ENCODE assay signal across 11 cellular contexts in the genomic region with DNA sequence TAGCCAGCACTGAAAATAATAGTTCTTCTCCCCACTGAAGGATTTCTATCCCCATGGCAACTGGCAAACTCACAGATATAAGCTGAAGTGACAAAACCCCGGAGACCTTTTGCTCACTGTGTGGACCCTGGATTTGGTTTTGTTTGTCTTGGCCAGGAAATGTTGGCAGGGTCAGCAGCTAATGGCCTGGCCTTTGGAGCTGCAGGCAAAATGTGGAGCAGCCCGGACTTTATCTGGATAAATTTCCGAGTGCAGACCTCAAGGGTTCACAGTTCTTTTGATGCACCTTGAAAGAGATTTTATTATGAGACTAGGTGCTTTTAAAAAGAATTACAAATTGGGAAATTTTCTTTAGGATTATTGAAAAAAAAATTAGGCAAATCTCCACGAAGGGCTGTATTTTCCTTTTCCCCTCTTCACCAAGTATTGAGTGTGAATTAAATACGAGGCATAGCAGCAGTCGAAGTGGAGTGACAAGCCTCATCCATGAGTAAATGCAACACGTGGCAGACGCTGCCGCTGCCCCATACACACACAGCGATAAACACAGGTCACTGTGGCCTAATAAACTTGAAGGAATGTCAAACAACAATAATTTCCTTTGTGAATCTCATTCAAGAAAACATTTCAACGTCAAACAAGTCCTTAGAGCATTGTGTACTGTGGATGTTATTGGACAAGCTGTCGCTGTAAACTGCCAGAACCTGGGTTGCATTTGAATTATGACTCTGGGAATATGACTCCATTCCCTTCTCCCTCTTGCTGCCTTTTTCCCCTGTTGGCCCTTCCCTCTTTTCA. TPM values are rescaled to one million over a fixed set of nuclear protein-coding genes. Genes with fewer than 3 reads are reported as not detected.
DNase-seq lines count a peak whose midpoint lies in the region; ATAC-seq and TF ChIP-seq lines count a peak whose summit lies in the region.
"Had no signal": no experiment of that assay in that cellular context is flagged by ENCODE, and none has a peak within 500 bp of the region (broad histone marks: within the 10 kb centered on the region; RNA-seq: fewer than 3 reads in every experiment).

No MANE protein-coding gene starts in this region.

- H3K4me3 ChIP-seq in HEK293 (ENCODE audit: low read depth, low read length): no peak overlapping the region
- H3K4me3 ChIP-seq in heart left ventricle: no peak overlapping the region

- TF ChIP-seq POLR2A in heart left ventricle (IDR thresholded peaks at IDR 0.05): no peak

- H3K4me1 ChIP-seq in HEK293 (ENCODE audit: control insufficient read depth, insufficient read depth, low read length): peaks cover 17% of the 10 kb centered on the region
- H3K4me1 ChIP-seq in heart left ventricle: peaks cover 0 to 63% (median 34%) of the 10 kb centered on the region in 12 donors

- DNase-seq in SK-MEL-5 (ENCODE audit: low read depth, low spot score): peak; percentile 91
- peak in 4 of 5 donors; percentile 62 to 80 (median 72) for DNase-seq in heart left ventricle
- DNase-seq in sciatic nerve (ENCODE audit: low spot score): no peak
- DNase-seq in caudate nucleus (lab: John Stamatoyannopoulos, UW): no peak
- no peak for DNase-seq in GM10266 (ENCODE audit: extremely low spot score)
- DNase-seq in NK-92 (lab: John Stamatoyannopoulos, UW; ENCODE audit: unreplicated experiment): no peak
- DNase-seq in NCI-H2081 (lab: John Stamatoyannopoulos, UW): no peak
- DNase-seq: activated CD8-positive, alpha-beta T cell treated with anti-CD3 and anti-CD28 coated beads for 36 hours; NCI-H1417 treated with DMSO at 0.1 percent for 48 hours; stimulated activated CD4-positive, alpha-beta T cell treated with anti-CD3 and anti-CD28 coated beads, Interleukin-4, amount 100 ng/mL, for 24 hours had no signal

- no peaks in the 10 kb centered on the region for H3K36me3 ChIP-seq in HEK293 (ENCODE audit: control insufficient read depth in 2 of 2, insufficient read depth in 1 of 2, low read length in 2 of 2)
- H3K36me3 ChIP-seq in heart left ventricle: no peaks in the 10 kb centered on the region

- ATAC-seq in heart left ventricle (peak; percentile 67 to 80 (median 76)), sciatic nerve (peak; percentile 85)
- ATAC-seq: activated CD8-positive, alpha-beta T cell treated with anti-CD3 and anti-CD28 coated beads for 36 hours had no signal

- in situ Hi-C loops in SK-MEL-5 (cut with HindIII; ENCODE audit: low pct_unique_long_range_greater_than_20kb, low sequenced_read_pairs): no loop called here

- CTCF ChIA-PET in HEK293 (lab: Yijun Ruan, JAX): interaction anchor here (0.7 to 2.9 kb wide), 7 partner anchors 9 to 297 kb away, joined by 3 to 29 read pairs (median 6); no protein-coding TSS in a partner anchor

- WGBS in heart left ventricle, 4 donors: 43 to 57% (median 44%) methylated on average over 12 of the region's 12 CpGs

- TF ChIP-seq CTCF in HEK293 (tag by site-specific recombination; IDR thresholded peaks at IDR 0.05) (no peak), heart left ventricle (IDR thresholded peaks at IDR 0.05) (no peak), GM10266 (IDR thresholded peaks at IDR 0.05; ENCODE audit: control insufficient read depth, insufficient read depth, low read depth, missing control alignments) (no peak)

- POLR2A ChIA-PET in HEK293 (lab: Yijun Ruan, JAX): no interaction called here

- no peaks in the 10 kb centered on the region for H3K27me3 ChIP-seq in heart left ventricle

- H3K9me3 ChIP-seq in HEK293 (ENCODE audit: control insufficient read depth, insufficient read depth, low read depth, low read length): no peaks in the 10 kb centered on the region
- H3K9me3 ChIP-seq in heart left ventricle: peaks cover 0 to 4% (median under 1%) of the 10 kb centered on the region in 12 donors

- H3K27ac ChIP-seq in HEK293 (ENCODE audit: extremely low read depth, low read depth, low read length) (no peak overlapping the region), heart left ventricle (peak overlapping the region in 8 of 12 donors; percentile 21 to 67 (median 43)), caudate nucleus (ENCODE audit: low read depth, low read length) (no peak overlapping the region)

- intact Hi-C loops in heart left ventricle (cut with DNase I) (no loop called here), sciatic nerve (cut with DNase I) (loop anchor here (1.0 kb wide), 1 partner anchor 27 kb away; no protein-coding TSS in a partner anchor)

TF ChIP-seq in HEK293, 187 proteins besides CTCF, POLR2A, EP300 and RAD21 (continues in another document):
- TF ChIP-seq, protein P1, sequence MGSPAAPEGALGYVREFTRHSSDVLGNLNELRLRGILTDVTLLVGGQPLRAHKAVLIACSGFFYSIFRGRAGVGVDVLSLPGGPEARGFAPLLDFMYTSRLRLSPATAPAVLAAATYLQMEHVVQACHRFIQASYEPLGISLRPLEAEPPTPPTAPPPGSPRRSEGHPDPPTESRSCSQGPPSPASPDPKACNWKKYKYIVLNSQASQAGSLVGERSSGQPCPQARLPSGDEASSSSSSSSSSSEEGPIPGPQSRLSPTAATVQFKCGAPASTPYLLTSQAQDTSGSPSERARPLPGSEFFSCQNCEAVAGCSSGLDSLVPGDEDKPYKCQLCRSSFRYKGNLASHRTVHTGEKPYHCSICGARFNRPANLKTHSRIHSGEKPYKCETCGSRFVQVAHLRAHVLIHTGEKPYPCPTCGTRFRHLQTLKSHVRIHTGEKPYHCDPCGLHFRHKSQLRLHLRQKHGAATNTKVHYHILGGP (tag by site-specific recombination; IDR thresholded peaks at IDR 0.05): peak; percentile 62
- TF ChIP-seq ZNF600 (tag by site-specific recombination; IDR thresholded peaks at IDR 0.05) (0 out of 2 replicates have a peak, but pooled peaks have one; percentile 55), ZFP69B (tag by site-specific recombination; IDR thresholded peaks at IDR 0.05) (0 out of 2 replicates have a peak, but pooled peaks have one; percentile 52), ZNF555 (tag by site-specific recombination; conservative IDR thresholded peaks at IDR 0.05) (no peak), ZNF10 (tag by site-specific recombination; IDR thresholded peaks at IDR 0.05) (peak; percentile 80; the same call in 1 of the 2 replicates), ZNF366 (tag by site-specific recombination; conservative IDR thresholded peaks at IDR 0.05) (peak; percentile 49), SCRT1 (tag by site-specific recombination; IDR thresholded peaks at IDR 0.05; ENCODE audit: borderline replicate concordance) (peak; percentile 98), ZNF280D (tag by site-specific recombination; IDR thresholded peaks at IDR 0.05) (no peak), ZNF23 (tag by site-specific recombination; IDR thresholded peaks at IDR 0.05; ENCODE audit: borderline replicate concordance) (no peak), ZNF266 (tag by site-specific recombination; IDR thresholded peaks at IDR 0.05; ENCODE audit: low read depth) (no peak), ZNF335 (tag by site-specific recombination; conservative IDR thresholded peaks at IDR 0.05) (peak; percentile 53; the same call in 1 of the 2 replicates), ZBTB6 (tag by site-specific recombination; IDR thresholded peaks at IDR 0.05) (no peak)
- TF ChIP-seq, protein P2, sequence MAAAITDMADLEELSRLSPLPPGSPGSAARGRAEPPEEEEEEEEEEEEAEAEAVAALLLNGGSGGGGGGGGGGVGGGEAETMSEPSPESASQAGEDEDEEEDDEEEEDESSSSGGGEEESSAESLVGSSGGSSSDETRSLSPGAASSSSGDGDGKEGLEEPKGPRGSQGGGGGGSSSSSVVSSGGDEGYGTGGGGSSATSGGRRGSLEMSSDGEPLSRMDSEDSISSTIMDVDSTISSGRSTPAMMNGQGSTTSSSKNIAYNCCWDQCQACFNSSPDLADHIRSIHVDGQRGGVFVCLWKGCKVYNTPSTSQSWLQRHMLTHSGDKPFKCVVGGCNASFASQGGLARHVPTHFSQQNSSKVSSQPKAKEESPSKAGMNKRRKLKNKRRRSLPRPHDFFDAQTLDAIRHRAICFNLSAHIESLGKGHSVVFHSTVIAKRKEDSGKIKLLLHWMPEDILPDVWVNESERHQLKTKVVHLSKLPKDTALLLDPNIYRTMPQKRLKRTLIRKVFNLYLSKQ (tag by site-specific recombination; IDR thresholded peaks at IDR 0.05; ENCODE audit: borderline replicate concordance): no peak

RNA-seq across cellular contexts. Expression of gene CCN6, which starts 35.1 kb away (rescaled TPM):
- total RNA-seq in SK-MEL-5 (2014; rRNA removed; shearing (Covaris generic)): not detected in 2 replicates
- polyA plus RNA-seq in SK-MEL-5 (2015; cell fraction: cytosol; rRNA removed): not detected in 2 replicates
- 0.31 TPM in 1 of 2 replicates, not detected in the other for polyA plus RNA-seq in SK-MEL-5 (2015; cell fraction: nucleus; rRNA removed)
- total RNA-seq in heart left ventricle: not detected
- not detected for polyA plus RNA-seq in heart left ventricle
- 0.18 TPM for total RNA-seq in sciatic nerve
- total RNA-seq: activated CD8-positive, alpha-beta T cell treated with anti-CD3 and anti-CD28 coated beads for 36 hours had no signal

Comparison
In these comparisons a context has a peak if more than half of its experiments do, and no peak if none do; other contexts are left out.
1. H3K27ac ChIP-seq: peak in heart left ventricle (8 of 12); none in HEK293 (single experiment) and caudate nucleus (single experiment).
2. DNase-seq: peak in SK-MEL-5 (single experiment) and heart left ventricle (4 of 5); none in sciatic nerve (single experiment), caudate nucleus (0 of 61), GM10266 (single experiment), NK-92 (single experiment) and NCI-H2081 (0 of 2).